ENCODE assay signal across 18 cellular contexts in the genomic region with DNA sequence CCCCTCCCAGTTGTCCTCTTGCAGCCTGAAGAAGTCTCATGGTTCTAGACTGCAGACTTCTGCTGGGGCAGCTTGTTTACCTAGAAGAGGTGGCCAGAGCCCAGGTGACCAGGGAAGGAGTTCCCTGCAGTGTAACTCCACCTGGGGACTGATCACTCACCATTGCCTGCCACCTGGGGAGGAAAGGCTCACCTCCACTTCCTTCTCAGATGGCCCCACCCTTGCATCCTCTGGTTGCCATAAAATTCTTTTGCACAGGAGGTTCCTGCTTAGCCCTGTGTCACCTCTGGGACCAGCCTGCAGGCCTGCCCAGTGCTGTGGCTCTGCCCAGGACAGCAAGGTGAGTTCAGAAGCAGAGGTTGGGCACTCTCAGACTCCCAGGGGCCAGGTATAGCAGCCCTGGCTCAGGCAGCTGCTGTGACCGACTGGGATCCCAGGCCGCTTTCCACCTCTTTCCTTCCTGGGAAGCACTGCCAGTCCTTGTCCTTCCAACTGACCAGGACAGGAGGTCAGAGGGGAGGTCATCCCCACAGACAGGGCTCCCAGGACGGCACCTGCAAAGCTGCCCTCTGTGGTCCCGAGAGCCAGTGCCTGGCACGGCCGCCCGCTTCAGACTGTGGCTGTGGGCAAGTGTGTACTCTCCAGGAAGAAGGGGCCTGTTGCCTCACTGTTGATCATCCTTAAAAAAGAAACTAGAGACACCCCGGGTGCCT.
"Had no signal": no experiment of that assay in that cellular context is flagged by ENCODE, and none has a peak within 500 bp of the region (broad histone marks: within the 10 kb centered on the region; RNA-seq: fewer than 3 reads in every experiment).

No MANE protein-coding gene starts in this region.

- H3K36me3 ChIP-seq: right lobe of liver, uterus had no signal

- H3K4me1 ChIP-seq: psoas muscle, right lobe of liver, uterus had no signal

- DNase-seq: activated B cell treated with CpG ODN at 0.5 μM for 24 hours; activated CD4-positive, alpha-beta T cell treated with anti-CD3 and anti-CD28 coated beads, Interleukin-2, amount 10 ng/mL, durations not matched to agents 7 days and 5 days; activated naive CD4-positive, alpha-beta T cell treated with Interleukin-2 at 50 U/mL for 16 hours; activated naive CD8-positive, alpha-beta T cell treated with anti-CD3 and anti-CD28 coated beads, Interleukin-2, amount 50 U/mL, for 24 hours; effector CD8-positive, alpha-beta T cell; left cardiac atrium; natural killer cell; occipital lobe; stimulated activated CD4-positive, alpha-beta T cell treated with anti-CD3 and anti-CD28 coated beads, Interleukin-12 subunit alpha, Interleukin-12 subunit beta, amount 100 ng/mL, for 4 hours; stimulated activated CD4-positive, alpha-beta T cell treated with anti-CD3 and anti-CD28 coated beads, Interleukin-2, amount 100 ng/mL, for 48 hours; uterus had no signal

- H3K4me1 Mint-ChIP-seq: activated B cell treated with CpG ODN at 0.5 μM for 24 hours; activated CD4-positive, alpha-beta T cell treated with anti-CD3 and anti-CD28 coated beads, Interleukin-2, amount 10 ng/mL, durations not matched to agents 7 days and 5 days; activated naive CD8-positive, alpha-beta T cell treated with anti-CD3 and anti-CD28 coated beads, Interleukin-2, amount 50 U/mL, for 24 hours; natural killer cell had no signal

- H2AFZ ChIP-seq: hepatocyte had no signal

- H3K4me3 ChIP-seq: hepatocyte, lung, psoas muscle, right lobe of liver, uterus had no signal

- ATAC-seq: activated naive CD8-positive, alpha-beta T cell treated with anti-CD3 and anti-CD28 coated beads, Interleukin-2, amount 50 U/mL, for 24 hours; left cardiac atrium; natural killer cell; psoas muscle had no signal

- H3K27me3 ChIP-seq: hepatocyte, right lobe of liver, uterus had no signal

- H3K9me3 ChIP-seq: uterus had no signal

- H3K27ac Mint-ChIP-seq: activated B cell treated with CpG ODN at 0.5 μM for 24 hours; activated CD4-positive, alpha-beta T cell treated with anti-CD3 and anti-CD28 coated beads, Interleukin-2, amount 10 ng/mL, durations not matched to agents 7 days and 5 days; activated naive CD8-positive, alpha-beta T cell treated with anti-CD3 and anti-CD28 coated beads, Interleukin-2, amount 50 U/mL, for 24 hours; activated T-helper 1 cell treated with anti-CD3 and anti-CD28 coated beads, Interleukin-12 subunit alpha, Interleukin-12 subunit beta, Interleukin-2, Interleukin-4 antibody, amounts not matched to agents 30 ng/mL and 10 ng/mL and 1 ng/mL, durations not matched to agents 14 hours and 24 hours and 36 hours; natural killer cell; stimulated activated naive CD8-positive, alpha-beta T cell treated with anti-CD3 and anti-CD28 coated beads, Interleukin-15, Interleukin-2, amounts not matched to agents 100 ng/mL and 50 ng/mL, for 24 hours; T-helper 1 cell treated with Interleukin-12 subunit alpha and Interleukin-12 subunit beta and Interleukin-4 antibody, amounts not matched to agents 30 μg/mL and 1 μg/mL, for 36 hours had no signal

- H3K4me3 Mint-ChIP-seq: activated B cell treated with CpG ODN at 0.5 μM for 24 hours; activated CD4-positive, alpha-beta T cell treated with anti-CD3 and anti-CD28 coated beads, Interleukin-2, amount 10 ng/mL, durations not matched to agents 7 days and 5 days; activated naive CD8-positive, alpha-beta T cell treated with anti-CD3 and anti-CD28 coated beads, Interleukin-2, amount 50 U/mL, for 24 hours; activated T-helper 1 cell treated with anti-CD3 and anti-CD28 coated beads, Interleukin-12 subunit alpha, Interleukin-12 subunit beta, Interleukin-2, Interleukin-4 antibody, amounts not matched to agents 30 ng/mL and 10 ng/mL and 1 ng/mL, durations not matched to agents 14 hours and 24 hours and 36 hours; natural killer cell; stimulated activated naive CD8-positive, alpha-beta T cell treated with anti-CD3 and anti-CD28 coated beads, Interleukin-15, Interleukin-2, amounts not matched to agents 100 ng/mL and 50 ng/mL, for 24 hours; T-helper 1 cell treated with Interleukin-12 subunit alpha and Interleukin-12 subunit beta and Interleukin-4 antibody, amounts not matched to agents 30 μg/mL and 1 μg/mL, for 36 hours had no signal

- H3K4me2 ChIP-seq: hepatocyte had no signal

- H3K79me2 ChIP-seq: hepatocyte had no signal

- H3K27ac ChIP-seq: hepatocyte, psoas muscle, right lobe of liver, uterus had no signal
